Comparison of ENCODE assay signal across 8 cellular contexts in the genomic region with DNA sequence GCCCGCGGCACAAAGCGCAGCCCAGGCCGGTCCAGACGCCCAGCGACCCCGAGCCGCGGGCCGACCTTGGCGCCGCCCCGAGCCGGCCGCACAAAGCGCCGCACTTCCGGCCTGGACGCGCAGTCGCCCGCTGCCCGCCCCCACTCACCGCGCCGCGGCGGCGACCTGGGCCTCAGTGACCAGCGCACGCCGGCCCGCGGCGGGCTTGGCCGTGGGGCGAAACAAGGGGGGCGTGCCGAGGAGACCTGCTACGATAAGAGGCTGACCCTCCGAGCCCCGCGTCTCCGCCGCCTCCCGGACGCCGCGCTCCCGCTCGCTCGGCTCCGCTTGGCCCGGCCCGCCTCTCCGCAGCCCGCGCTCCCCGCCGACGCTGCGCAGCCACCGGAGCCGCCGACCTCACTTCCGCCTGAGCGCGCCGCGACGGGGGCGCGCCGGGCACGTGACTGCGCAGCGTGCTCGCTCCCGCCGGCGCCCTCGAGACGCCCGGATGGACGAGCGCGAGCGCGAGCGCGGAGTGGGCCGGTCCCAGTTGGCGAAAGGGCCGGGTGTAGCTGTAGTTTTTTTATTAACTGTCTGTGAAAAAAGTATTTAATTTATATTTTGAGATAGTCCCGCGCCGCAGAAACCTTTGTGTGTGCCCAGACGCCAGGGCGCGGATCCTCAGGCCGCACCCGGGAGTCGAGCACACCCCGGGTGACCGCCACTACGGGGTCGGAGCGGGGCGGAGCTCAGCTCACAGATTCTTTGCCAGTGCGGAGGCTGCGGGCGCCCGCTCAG. TPM values are rescaled to one million over a fixed set of nuclear protein-coding genes. Genes with fewer than 3 reads are reported as not detected.
DNase-seq lines count a peak whose midpoint lies in the region; ATAC-seq and TF ChIP-seq lines count a peak whose summit lies in the region.

A gene with protein sequence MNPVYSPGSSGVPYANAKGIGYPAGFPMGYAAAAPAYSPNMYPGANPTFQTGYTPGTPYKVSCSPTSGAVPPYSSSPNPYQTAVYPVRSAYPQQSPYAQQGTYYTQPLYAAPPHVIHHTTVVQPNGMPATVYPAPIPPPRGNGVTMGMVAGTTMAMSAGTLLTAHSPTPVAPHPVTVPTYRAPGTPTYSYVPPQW (minus strand): TSS at position 395 of the 777 bp plus-strand sequence. CDS start 10,814 bp downstream, outside the sequence.

- in situ Hi-C loops in GM18951 (cut with MboI; ENCODE audit: low sequenced_read_pairs, unreplicated experiment) = no loop called here

- TF ChIP-seq POLR2A in GM18951 (IDR thresholded peaks at IDR 0.05; ENCODE audit: extremely low read depth, insufficient read depth, insufficient read length) = peak; percentile 93

- ATAC-seq in HG03175 (IDR thresholded peaks at IDR 0.05; ENCODE audit: unreplicated experiment) = peak; percentile 82

- no peaks in the 10 kb centered on the region for H3K36me3 ChIP-seq in kidney epithelial cell (ENCODE audit: control insufficient read depth, insufficient read depth, low read length)

- no peak for TF ChIP-seq CTCF in AG09309 (IDR thresholded peaks at IDR 0.05; ENCODE audit: control insufficient read depth, insufficient read depth, low read depth, low read length, missing control alignments)
- no peak for TF ChIP-seq CTCF in kidney epithelial cell (IDR thresholded peaks at IDR 0.05; ENCODE audit: insufficient read depth, low read length, poor library complexity, severe bottlenecking)

- H3K27me3 ChIP-seq in kidney epithelial cell (ENCODE audit: control insufficient read depth, insufficient read depth, low read length) = no peaks in the 10 kb centered on the region

- H3K4me3 ChIP-seq in AG09309 (ENCODE audit: control insufficient read depth, low read depth, low read length) (peak within 1 kb of the TSS; percentile 47), kidney epithelial cell (ENCODE audit: low read depth, low read length) (peak within 1 kb of the TSS; percentile 52)

- DNase-seq in AG09309 (ENCODE audit: low read depth) (peak; percentile 35), NCI-H345 (lab: John Stamatoyannopoulos, UW) (peak; percentile 92), cerebellar nuclear complex (lab: John Stamatoyannopoulos, UW) (peak; percentile 5 to 17), kidney epithelial cell (ENCODE audit: low read depth) (no peak)
- peak; percentile 84 for DNase-seq in activated CD4-positive, alpha-beta T cell treated with anti-CD3 and anti-CD28 coated beads for 1 hour
- DNase-seq in stimulated activated CD4-positive, alpha-beta T cell treated with anti-CD3 and anti-CD28 coated beads, Interleukin-15, amount 100 ng/mL, for 48 hours (ENCODE audit: low read depth in 2 of 2) = peak; percentile 67 to 85

RNA-seq across cellular contexts. Expression of the gene that starts here (rescaled TPM):
- 161 and 177 TPM in 2 replicates for total RNA-seq in kidney epithelial cell
